17 cellular contexts compared by ENCODE assay signal in the genomic region with DNA sequence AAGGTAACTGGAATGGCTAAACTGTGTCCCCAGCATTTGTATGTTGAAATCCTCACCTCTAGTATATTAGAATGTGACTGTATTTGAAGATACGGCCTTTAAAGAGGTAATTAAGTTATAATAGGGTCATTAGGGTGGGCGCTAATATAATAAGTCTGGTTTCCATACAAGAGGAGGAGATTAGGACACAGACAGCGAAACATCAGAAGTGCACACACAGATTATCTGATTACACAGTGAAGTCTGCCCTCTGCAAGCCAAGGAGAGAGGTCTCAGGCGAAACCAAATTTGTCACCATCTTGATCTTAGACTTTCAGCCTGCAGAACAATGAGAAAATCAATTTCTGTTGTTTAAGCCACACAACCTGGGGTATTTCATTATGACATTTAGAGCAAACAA.
DNase-seq lines count a peak whose midpoint lies in the region; ATAC-seq and TF ChIP-seq lines count a peak whose summit lies in the region.
"Had no signal": no experiment of that assay in that cellular context is flagged by ENCODE, and none has a peak within 500 bp of the region (broad histone marks: within the 10 kb centered on the region; RNA-seq: fewer than 3 reads in every experiment).

No MANE protein-coding gene starts in this region.

- H3K27ac ChIP-seq in brain microvascular endothelial cell = no peak overlapping the region
- H3K27ac ChIP-seq: 22Rv1, BLaER1, C4-2B, GM23248 had no signal

- no peaks in the 10 kb centered on the region for H3K36me3 ChIP-seq in brain microvascular endothelial cell (replicated peaks)
- H3K36me3 ChIP-seq: BLaER1 had no signal

- no peaks in the 10 kb centered on the region for H3K27me3 ChIP-seq in brain microvascular endothelial cell (replicated peaks)
- H3K27me3 ChIP-seq: BLaER1 had no signal

- in situ Hi-C loops in brain microvascular endothelial cell (cut with HindIII; ENCODE audit: low pct_ligation_motif_present, low sequenced_read_pairs) = no loop called here

- peak; percentile 10 for DNase-seq in NCI-H146 (lab: John Stamatoyannopoulos, UW)
- DNase-seq in NCI-H146 treated with DMSO at 0.1 percent for 48 hours (lab: John Stamatoyannopoulos, UW; ENCODE audit: unreplicated experiment) = no peak
- DNase-seq in NCI-H69 (lab: John Stamatoyannopoulos, UW) = peak; percentile 17
- peak; percentile 94 for DNase-seq in SK-N-DZ (ENCODE audit: low spot score)
- DNase-seq in HPDE6-E6E7 (ENCODE audit: extremely low spot score) = no peak
- no peak for DNase-seq in brain microvascular endothelial cell
- DNase-seq: CD4-positive, CD25-positive, alpha-beta regulatory T cell; CD8-positive, alpha-beta memory T cell; DMS153; DND-41; GM23248; H7; HCEC 1CT had no signal

- ATAC-seq in GM21723 (IDR thresholded peaks at IDR 0.05; ENCODE audit: unreplicated experiment) = no peak

- H3K4me3 ChIP-seq in brain microvascular endothelial cell (ENCODE audit: low read depth, low read length) = no peak overlapping the region
- H3K4me3 ChIP-seq: BLaER1, GM23248 had no signal

- no peak for TF ChIP-seq CTCF in brain microvascular endothelial cell (IDR thresholded peaks at IDR 0.05; ENCODE audit: low read depth, low read length, missing control alignments)

Comparison
In these comparisons a context has a peak if more than half of its experiments do, and no peak if none do; other contexts are left out.
1. DNase-seq: peak in NCI-H146 (single experiment), NCI-H69 (single experiment) and SK-N-DZ (single experiment); none in NCI-H146 treated with DMSO at 0.1 percent for 48 hours (single experiment), HPDE6-E6E7 (single experiment) and brain microvascular endothelial cell (single experiment).